Comparison of ENCODE assay signal across 22 cellular contexts in the genomic region with DNA sequence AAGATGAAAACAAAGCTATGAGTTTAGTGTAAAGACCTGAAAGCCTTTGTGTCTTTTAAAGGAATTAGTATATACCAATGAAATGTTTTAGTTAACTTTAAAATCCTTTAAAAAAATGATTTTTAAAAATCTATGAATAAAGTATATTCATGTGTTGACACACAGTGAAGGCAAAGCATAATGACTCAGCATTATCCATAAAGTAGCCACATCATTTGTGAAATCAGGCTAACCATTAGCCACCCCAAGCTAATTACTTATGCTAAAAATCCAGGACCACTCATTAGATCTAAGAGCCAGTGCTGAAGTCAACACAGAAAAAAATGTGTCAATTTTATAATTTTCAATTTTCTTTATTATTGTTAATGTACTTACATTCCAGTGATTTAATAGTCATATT.
DNase-seq lines count a peak whose midpoint lies in the region; ATAC-seq, FAIRE-seq and TF ChIP-seq lines count a peak whose summit lies in the region.
"Had no signal": no experiment of that assay in that cellular context is flagged by ENCODE, and none has a peak within 500 bp of the region (broad histone marks: within the 10 kb centered on the region; RNA-seq: fewer than 3 reads in every experiment).

No MANE protein-coding gene starts in this region.

- H3K4me1 ChIP-seq in KMS-11 (ENCODE audit: low read depth, poor library complexity, severe bottlenecking) = peaks cover 11% of the 10 kb centered on the region
- H3K4me1 ChIP-seq in HepG2 (ENCODE audit: insufficient read depth, low read length) = no peaks in the 10 kb centered on the region
- H3K4me1 ChIP-seq: adrenal gland had no signal

- no peaks in the 10 kb centered on the region for H3K9me3 ChIP-seq in HepG2 (ENCODE audit: low read length)
- H3K9me3 ChIP-seq: adrenal gland, pancreas had no signal

- H3K9ac ChIP-seq in KMS-11 = no peak overlapping the region
- no peak overlapping the region for H3K9ac ChIP-seq in HepG2 (ENCODE audit: insufficient read depth, low read depth, low read length)

- POLR2A ChIA-PET in HepG2 (lab: Yijun Ruan, JAX) = no interaction called here

- no peak for ATAC-seq in HepG2
- no peak for ATAC-seq in sciatic nerve
- ATAC-seq: natural killer cell; pancreas; stimulated activated naive CD8-positive, alpha-beta T cell treated with anti-CD3 and anti-CD28 coated beads, Interleukin-15, amount 100 ng/mL, for 72 hours had no signal

- TF ChIP-seq EP300 in HepG2 (IDR thresholded peaks at IDR 0.05; ENCODE audit: low read depth in 2 of 2, low read length in 2 of 2) (no peak), HepG2 (CRISPR knock-in tag; IDR thresholded peaks at IDR 0.05; ENCODE audit: borderline replicate concordance) (no peak)

- TF ChIP-seq RAD21 in HepG2 (CRISPR knock-in tag; IDR thresholded peaks at IDR 0.05) = no peak

- TF ChIP-seq CTCF in KMS-11 (conservative IDR thresholded peaks at IDR 0.05; ENCODE audit: low read depth, low read length) (no peak), HepG2 (CRISPR knock-in tag; IDR thresholded peaks at IDR 0.05) (no peak), GM13977 (IDR thresholded peaks at IDR 0.05; ENCODE audit: extremely low read depth, insufficient read depth, missing control alignments) (no peak)

- FAIRE-seq in colon (lab: Jason Lieb, UNC) = peak; percentile 28
- FAIRE-seq in HepG2 (lab: Jason Lieb, UNC) = no peak

- no peaks in the 10 kb centered on the region for H3K79me2 ChIP-seq in KMS-11 (ENCODE audit: insufficient read depth, low read depth)
- no peaks in the 10 kb centered on the region for H3K79me2 ChIP-seq in HepG2 (ENCODE audit: insufficient read depth, low read length)

- H3K36me3 ChIP-seq in KMS-11 (ENCODE audit: insufficient read depth) (no peaks in the 10 kb centered on the region), HepG2 (replicated peaks in 1 of 2; ENCODE audit: control insufficient read depth in 1 of 2, insufficient read depth in 2 of 2, low read length in 2 of 2) (no peaks in the 10 kb centered on the region)
- H3K36me3 ChIP-seq: adrenal gland, pancreas had no signal

- H3K27me3 ChIP-seq in KMS-11 (ENCODE audit: insufficient read depth, low read depth) (no peaks in the 10 kb centered on the region), HepG2 (ENCODE audit: control insufficient read depth in 1 of 2, insufficient read depth in 2 of 2, low read length in 2 of 2) (no peaks in the 10 kb centered on the region)
- H3K27me3 ChIP-seq: adrenal gland, pancreas had no signal

- H3K4me2 ChIP-seq in KMS-11 = peak overlapping the region; percentile 17; the same call in 1 of the 2 replicates
- H3K4me2 ChIP-seq in HepG2 (ENCODE audit: low read depth, low read length) = no peak overlapping the region

- DNase-seq in AG20443 (ENCODE audit: low spot score) (peak; percentile 11), HepG2 (ENCODE audit: low spot score) (no peak), medulla oblongata (ENCODE audit: extremely low spot score) (no peak), GM13977 (ENCODE audit: low spot score) (no peak), sciatic nerve (ENCODE audit: low spot score) (no peak)
- no peak for DNase-seq in stimulated activated CD4-positive, alpha-beta T cell treated with anti-CD3 and anti-CD28 coated beads, Interleukin-4, amount 100 ng/mL, for 1 hour
- DNase-seq: ACHN; activated gamma-delta T cell; adrenal gland; CD4-positive, CD25-positive, alpha-beta regulatory T cell; DMS 273 treated with DMSO at 0.1 percent for 48 hours; effector CD4-positive, alpha-beta T cell; mesendoderm; natural killer cell; NCI-H2081; NCI-H510A treated with DMSO at 0.1 percent for 48 hours; pancreas; stimulated activated CD4-positive, alpha-beta T cell treated with anti-CD3 and anti-CD28 coated beads, Interleukin-1b, Interleukin-23, amount 100 ng/mL, for 48 hours; stimulated activated naive CD8-positive, alpha-beta T cell treated with anti-CD3 and anti-CD28 coated beads, Interleukin-15, amount 100 ng/mL, for 72 hours; T-helper 1 cell had no signal

- intact Hi-C loops in HepG2 (cut with micrococcal nuclease; ENCODE audit: unreplicated experiment) = loop anchor here (5.0 kb wide), 2 partner anchors 210 to 310 kb away; partner anchors contain the start of gene TBC1D5
- intact Hi-C loops in sciatic nerve (cut with DNase I) = no loop called here

- H3K27ac ChIP-seq in KMS-11 (no peak overlapping the region), HepG2 (ENCODE audit: extremely low read length, insufficient read depth, low read length) (no peak overlapping the region)
- H3K27ac ChIP-seq: adrenal gland, pancreas had no signal

- H4K20me1 ChIP-seq in KMS-11 (ENCODE audit: insufficient read depth) (no peaks in the 10 kb centered on the region), HepG2 (ENCODE audit: insufficient read depth, low read length) (no peaks in the 10 kb centered on the region)

- H3K4me3 ChIP-seq in KMS-11 (IDR thresholded peaks at IDR 0.05; ENCODE audit: insufficient read depth, low read depth, low read length) (no peak overlapping the region), HepG2 (replicated peaks in 1 of 3; ENCODE audit: insufficient read depth in 1 of 3, low read depth in 2 of 3, low read length in 3 of 3) (no peak overlapping the region)
- H3K4me3 ChIP-seq: adrenal gland, pancreas had no signal

- no TSS peak for BruUV-seq in HepG2 (replicated peaks; lab: Mats Ljungman, UMichigan)

- H2AFZ ChIP-seq in KMS-11 (ENCODE audit: low read depth) (no peak overlapping the region), HepG2 (ENCODE audit: low read length) (no peak overlapping the region)

- TF ChIP-seq POLR2A in HepG2 (IDR thresholded peaks at IDR 0.05; ENCODE audit: insufficient read depth in 1 of 2, low read depth in 2 of 2, low read length in 2 of 2) = no peak

- in situ Hi-C loops in HepG2 (cut with HindIII; ENCODE audit: extremely low pct_ligation_motif_present, low pct_unique_long_range_greater_than_20kb) (loop anchor here (10.0 kb wide), 1 partner anchor 403 kb away; no protein-coding TSS in a partner anchor), GM13977 (cut with MboI; ENCODE audit: low pct_unique_long_range_greater_than_20kb, low sequenced_read_pairs, unreplicated experiment) (loop anchor here (10.0 kb wide), 1 partner anchor 403 kb away; no protein-coding TSS in a partner anchor)

- CTCF ChIA-PET in HepG2 (lab: Yijun Ruan, JAX; ENCODE audit: low intra/inter-chr PET ratio, low total read pairs) = no interaction called here

TF ChIP-seq in HepG2, 621 proteins besides CTCF, POLR2A, EP300 and RAD21:
- TF ChIP-seq NFE2L2 (IDR thresholded peaks at IDR 0.05; ENCODE audit: low read length) (peak; percentile 91), NFE2 (CRISPR knock-in tag; IDR thresholded peaks at IDR 0.05) (0 out of 2 replicates have a peak, but pooled peaks have one; percentile 55), ZNF234 (CRISPR knock-in tag; conservative IDR thresholded peaks at IDR 0.05) (no peak), E2F5 (CRISPR knock-in tag; conservative IDR thresholded peaks at IDR 0.05) (no peak), MAFG (CRISPR knock-in tag; IDR thresholded peaks at IDR 0.05) (no peak), MAFF (IDR thresholded peaks at IDR 0.05; ENCODE audit: low read depth, low read length) (peak; percentile 62), MAFK (conservative IDR thresholded peaks at IDR 0.05 in 1 of 2, IDR thresholded peaks at IDR 0.05 in 1 of 2; ENCODE audit: low read length in 2 of 2) (peak; percentile 67 to 74), ZNF850 (CRISPR knock-in tag; conservative IDR thresholded peaks at IDR 0.05) (no peak), ZNF260 (CRISPR knock-in tag; IDR thresholded peaks at IDR 0.05; ENCODE audit: borderline replicate concordance, low read depth) (no peak)
TF ChIP-seq in HepG2: peak in this region for 4.
